ENCODE assay signal across 8 cellular contexts in the genomic region with DNA sequence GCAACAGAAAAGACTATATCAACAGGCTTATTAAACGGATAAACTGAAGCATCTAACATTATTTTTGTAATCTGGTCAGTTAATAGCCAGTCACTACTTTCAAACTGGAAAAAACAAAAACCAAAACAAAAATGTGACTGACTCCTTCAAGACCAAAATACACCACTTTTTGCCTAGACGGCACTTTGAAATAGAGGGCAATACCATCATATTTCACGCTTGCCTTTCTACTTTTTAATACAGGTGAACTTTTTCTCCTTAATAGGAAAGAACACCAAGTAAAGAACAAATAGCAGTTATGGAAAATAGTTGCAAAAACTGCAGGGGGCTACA. TPM values are rescaled to one million over a fixed set of nuclear protein-coding genes. Genes with fewer than 3 reads are reported as not detected.
DNase-seq lines count a peak whose midpoint lies in the region; ATAC-seq, FAIRE-seq and TF ChIP-seq lines count a peak whose summit lies in the region.

No MANE protein-coding gene starts in this region.

- peak overlapping the region; percentile 80 for H3K27ac ChIP-seq in HepG2 (ENCODE audit: extremely low read length, insufficient read depth, low read length)
- H3K27ac ChIP-seq in tibial artery, result peak overlapping the region; percentile 69 to 80

- H3K4me1 ChIP-seq in HepG2 (ENCODE audit: insufficient read depth, low read length), result peaks cover 27% of the 10 kb centered on the region
- peaks cover 0 to 12% (median 12%) of the 10 kb centered on the region in 4 donors for H3K4me1 ChIP-seq in tibial artery

- peak overlapping the region; percentile 96 for H3K27ac Mint-ChIP-seq in activated naive CD8-positive, alpha-beta T cell treated with anti-CD3 and anti-CD28 coated beads, Interleukin-2, amount 10 ng/mL, durations not matched to agents 7 days and 5 days

- peaks cover 39% of the 10 kb centered on the region for H3K4me1 Mint-ChIP-seq in activated T-cell treated with anti-CD3 and anti-CD28 coated beads, Interleukin-2, amount 50 U/mL, for 4 hours (ENCODE audit: low read depth)
- peaks cover 30% of the 10 kb centered on the region for H3K4me1 Mint-ChIP-seq in activated naive CD8-positive, alpha-beta T cell treated with anti-CD3 and anti-CD28 coated beads, Interleukin-2, amount 10 ng/mL, durations not matched to agents 7 days and 5 days

- intact Hi-C loops in HepG2 (cut with micrococcal nuclease; ENCODE audit: unreplicated experiment) (loop anchor here (1.0 to 2.0 kb wide), 2 partner anchors 75 to 101 kb away; partner anchors contain the start of gene RAP1B), tibial artery (cut with DNase I; ENCODE audit: low total_unique reads) (loop anchor here (10.0 kb wide), 2 partner anchors 61 to 321 kb away; no protein-coding TSS in a partner anchor)

- FAIRE-seq in HepG2 (lab: Jason Lieb, UNC), result no peak

- no peaks in the 10 kb centered on the region; a peak in 2 of 5 replicates for H3K27me3 ChIP-seq in HepG2 (ENCODE audit: control insufficient read depth in 1 of 2, insufficient read depth in 2 of 2, low read length in 2 of 2)
- H3K27me3 ChIP-seq in tibial artery, result no peaks in the 10 kb centered on the region

- no peaks in the 10 kb centered on the region for H3K27me3 Mint-ChIP-seq in activated T-cell treated with anti-CD3 and anti-CD28 coated beads, Interleukin-2, amount 50 U/mL, for 4 hours (ENCODE audit: low read depth)
- H3K27me3 Mint-ChIP-seq in activated naive CD8-positive, alpha-beta T cell treated with anti-CD3 and anti-CD28 coated beads, Interleukin-2, amount 10 ng/mL, durations not matched to agents 7 days and 5 days, result no peaks in the 10 kb centered on the region

- no peak for TF ChIP-seq RAD21 in HepG2 (CRISPR knock-in tag; IDR thresholded peaks at IDR 0.05)

- H2AFZ ChIP-seq in HepG2 (ENCODE audit: low read length), result peak overlapping the region; percentile 11

- no peaks in the 10 kb centered on the region for H3K9me3 Mint-ChIP-seq in activated T-cell treated with anti-CD3 and anti-CD28 coated beads, Interleukin-2, amount 50 U/mL, for 4 hours
- H3K9me3 Mint-ChIP-seq in activated naive CD8-positive, alpha-beta T cell treated with anti-CD3 and anti-CD28 coated beads, Interleukin-2, amount 10 ng/mL, durations not matched to agents 7 days and 5 days, result no peaks in the 10 kb centered on the region

- TSS peak; percentile 95 for BruUV-seq in HepG2 (replicated peaks; lab: Mats Ljungman, UMichigan)

- TF ChIP-seq EP300 in HepG2 (IDR thresholded peaks at IDR 0.05; ENCODE audit: low read depth in 2 of 2, low read length in 2 of 2) (no peak), HepG2 (CRISPR knock-in tag; IDR thresholded peaks at IDR 0.05; ENCODE audit: borderline replicate concordance) (no peak)

- DNase-seq in activated T-cell treated with anti-CD3 and anti-CD28 coated beads, Interleukin-2, amount 50 U/mL, for 4 hours, result no peak
- DNase-seq in activated T-cell treated with anti-CD3 and anti-CD28 coated beads, Interleukin-2, amount 50 U/mL, for 48 hours, result no peak
- DNase-seq in activated naive CD8-positive, alpha-beta T cell treated with anti-CD3 and anti-CD28 coated beads, Interleukin-2, amount 10 ng/mL, durations not matched to agents 7 days and 5 days, result no peak
- no peak for DNase-seq in HepG2 (ENCODE audit: low spot score)
- no peak for DNase-seq in tibial artery
- no peak for DNase-seq in NCI-H1417 (lab: John Stamatoyannopoulos, UW)
- DNase-seq in NCI-H2227 treated with DMSO at 0.1 percent for 48 hours (lab: John Stamatoyannopoulos, UW), result no peak

- TF ChIP-seq POLR2A in HepG2 (IDR thresholded peaks at IDR 0.05; ENCODE audit: insufficient read depth in 1 of 2, low read depth in 2 of 2, low read length in 2 of 2), result no peak

- CTCF ChIA-PET in HepG2 (lab: Yijun Ruan, JAX; ENCODE audit: low intra/inter-chr PET ratio, low total read pairs), result no interaction called here

- H3K9ac ChIP-seq in HepG2 (ENCODE audit: insufficient read depth, low read depth, low read length), result peak overlapping the region; percentile 88

- peaks cover 8% of the 10 kb centered on the region for H3K36me3 Mint-ChIP-seq in activated T-cell treated with anti-CD3 and anti-CD28 coated beads, Interleukin-2, amount 50 U/mL, for 4 hours (ENCODE audit: insufficient read depth)
- peaks cover 15% of the 10 kb centered on the region for H3K36me3 Mint-ChIP-seq in activated naive CD8-positive, alpha-beta T cell treated with anti-CD3 and anti-CD28 coated beads, Interleukin-2, amount 10 ng/mL, durations not matched to agents 7 days and 5 days

- H3K4me3 Mint-ChIP-seq in activated T-cell treated with anti-CD3 and anti-CD28 coated beads, Interleukin-2, amount 50 U/mL, for 4 hours, result peak overlapping the region; percentile 94
- peak overlapping the region; percentile 94 for H3K4me3 Mint-ChIP-seq in activated naive CD8-positive, alpha-beta T cell treated with anti-CD3 and anti-CD28 coated beads, Interleukin-2, amount 10 ng/mL, durations not matched to agents 7 days and 5 days

- 34% methylated on average over 3 of the region's 3 CpGs for WGBS in HepG2 (ENCODE audit: low lambda C conversion rate)

- no peak for ATAC-seq in activated T-cell treated with anti-CD3 and anti-CD28 coated beads, Interleukin-2, amount 50 U/mL, for 4 hours
- peak; percentile 1 for ATAC-seq in activated naive CD8-positive, alpha-beta T cell treated with anti-CD3 and anti-CD28 coated beads, Interleukin-2, amount 10 ng/mL, durations not matched to agents 7 days and 5 days (ENCODE audit: low read depth)
- ATAC-seq in HepG2 (no peak), HG02973 (IDR thresholded peaks at IDR 0.05; ENCODE audit: unreplicated experiment) (no peak)

- peak overlapping the region; percentile 69 for H3K4me2 ChIP-seq in HepG2 (ENCODE audit: low read depth, low read length)

- peaks cover 32% of the 10 kb centered on the region for H3K79me2 ChIP-seq in HepG2 (ENCODE audit: insufficient read depth, low read length)

- peak overlapping the region; percentile 54 to 93 (median 92) for H3K4me3 ChIP-seq in HepG2 (replicated peaks in 1 of 3; ENCODE audit: insufficient read depth in 1 of 3, low read depth in 2 of 3, low read length in 3 of 3)
- peak overlapping the region; percentile 67 to 78 for H3K4me3 ChIP-seq in tibial artery

- H3K36me3 ChIP-seq in HepG2 (replicated peaks in 1 of 2; ENCODE audit: control insufficient read depth in 1 of 2, insufficient read depth in 2 of 2, low read length in 2 of 2) (peaks cover 4 to 10% of the 10 kb centered on the region in 2 experiments; a peak in 3 of 5 replicates), tibial artery (peaks cover 5 to 11% (median 8%) of the 10 kb centered on the region in 3 donors)

- H4K20me1 ChIP-seq in HepG2 (ENCODE audit: insufficient read depth, low read length), result no peaks in the 10 kb centered on the region

- H3K9me3 ChIP-seq in HepG2 (ENCODE audit: low read length), result no peaks in the 10 kb centered on the region
- H3K9me3 ChIP-seq in tibial artery, result no peaks in the 10 kb centered on the region

- no peak for TF ChIP-seq CTCF in HepG2 (CRISPR knock-in tag; IDR thresholded peaks at IDR 0.05)
- no peak for TF ChIP-seq CTCF in tibial artery (IDR thresholded peaks at IDR 0.05)

- POLR2A ChIA-PET in activated naive CD8-positive, alpha-beta T cell treated with anti-CD3 and anti-CD28 coated beads, Interleukin-2, amount 10 ng/mL, durations not matched to agents 7 days and 5 days (lab: Charles Lee), result interaction anchor here (0.6 to 2.0 kb wide), 8 partner anchors 11 to 121 kb away, joined by 3 to 9 read pairs (median 3); partner anchors contain the start of gene RAP1B
- POLR2A ChIA-PET in HepG2 (lab: Yijun Ruan, JAX), result interaction anchor here (0.6 to 0.8 kb wide), 2 partner anchors 10 to 119 kb away, joined by 3 to 4 read pairs; no protein-coding TSS in a partner anchor

- in situ Hi-C loops in HepG2 (cut with HindIII; ENCODE audit: extremely low pct_ligation_motif_present, low pct_unique_long_range_greater_than_20kb), result loop anchor here (10.0 kb wide), 1 partner anchor 341 kb away; no protein-coding TSS in a partner anchor

RNA-seq across cellular contexts. Expression of gene NUP107, which starts 0.6 kb away (rescaled TPM):
- total RNA-seq in activated T-cell treated with anti-CD3 and anti-CD28 coated beads, Interleukin-2, amount 50 U/mL, for 4 hours, result 100 to 1,000 TPM in 2 of 3 donors, 10 to 100 TPM in 1; 97.2 to 127 (median 121) TPM
- total RNA-seq in activated naive CD8-positive, alpha-beta T cell treated with anti-CD3 and anti-CD28 coated beads, Interleukin-2, amount 10 ng/mL, durations not matched to agents 7 days and 5 days, result 100 to 1,000 TPM in 1 of 2 experiments, 10 to 100 TPM in 1; 91.2 to 106 TPM
- 100 and 125 TPM in 2 replicates for total RNA-seq in HepG2 (2016; rRNA removed; fragmentation: Illumina TruSeq; extraction: Trizol)
- total RNA-seq in HepG2 (2016; cell fraction: cytosol; rRNA removed; fragmentation: Illumina TruSeq; extraction: Trizol; ENCODE audit: low read depth), result 25.1 and 25.6 TPM in 2 replicates
- 97.0 and 127 TPM in 2 replicates for total RNA-seq in HepG2 (2016; cell fraction: insoluble cytoplasmic fraction; rRNA removed; fragmentation: Illumina TruSeq; extraction: Trizol)
- 19.8 and 25.3 TPM in 2 replicates for total RNA-seq in HepG2 (2016; cell fraction: membrane; rRNA removed; fragmentation: Illumina TruSeq; extraction: Trizol)
- 109 and 116 TPM in 2 replicates for total RNA-seq in HepG2 (2016; cell fraction: nucleus; rRNA removed; fragmentation: Illumina TruSeq; extraction: Trizol)
- polyA plus RNA-seq in HepG2 (2011; rRNA removed), result 42.2 and 54.7 TPM in 2 replicates
- 13.5 and 14.0 TPM in 2 replicates for polyA plus RNA-seq in HepG2 (2011; cell fraction: cytosol; rRNA removed)
- polyA plus RNA-seq in HepG2 (2011; cell fraction: nucleus; rRNA removed), result 87.7 and 98.0 TPM in 2 replicates
- 37.1 and 46.0 TPM in 2 replicates for polyA plus RNA-seq in HepG2 (2012)
- polyA plus RNA-seq in HepG2 (2016; cell fraction: cytosol; fragmentation: Illumina TruSeq; extraction: Trizol; ENCODE audit: low read depth), result 2.6 and 2.8 TPM in 2 replicates
- 66.1 and 68.1 TPM in 2 replicates for polyA plus RNA-seq in HepG2 (2016; cell fraction: insoluble cytoplasmic fraction; fragmentation: Illumina TruSeq; extraction: Trizol; ENCODE audit: low read depth)
- 3.8 and 5.3 TPM in 2 replicates for polyA plus RNA-seq in HepG2 (2016; cell fraction: membrane; fragmentation: Illumina TruSeq; extraction: Trizol; ENCODE audit: low read depth)
- polyA plus RNA-seq in HepG2 (2016; cell fraction: nucleus; fragmentation: Illumina TruSeq; extraction: Trizol; ENCODE audit: insufficient read depth, low read depth), result 137 and 147 TPM in 2 replicates
- polyA minus RNA-seq in HepG2 (2011; rRNA and poly(A)+ RNA removed; ENCODE audit: low replicate concordance), result 17.0 and 57.8 TPM in 2 replicates
- polyA minus RNA-seq in HepG2 (2011; cell fraction: cytosol; rRNA and poly(A)+ RNA removed), result 22.0 and 22.8 TPM in 2 replicates
- polyA minus RNA-seq in HepG2 (2011; cell fraction: nucleus; rRNA and poly(A)+ RNA removed), result 112 and 123 TPM in 2 replicates

RNA-seq across cellular contexts. Expression of gene SLC35E3, which starts 59.7 kb away (rescaled TPM):
- total RNA-seq in activated T-cell treated with anti-CD3 and anti-CD28 coated beads, Interleukin-2, amount 50 U/mL, for 4 hours, result 1 to 10 TPM; 3.5 to 5.2 (median 4.5) TPM
- 1 to 10 TPM; 8.3 to 9.1 TPM for total RNA-seq in activated naive CD8-positive, alpha-beta T cell treated with anti-CD3 and anti-CD28 coated beads, Interleukin-2, amount 10 ng/mL, durations not matched to agents 7 days and 5 days
- total RNA-seq in HepG2 (2016; rRNA removed; fragmentation: Illumina TruSeq; extraction: Trizol), result 12.2 and 22.1 TPM in 2 replicates
- total RNA-seq in HepG2 (2016; cell fraction: cytosol; rRNA removed; fragmentation: Illumina TruSeq; extraction: Trizol; ENCODE audit: low read depth), result 2.1 and 4.5 TPM in 2 replicates
- 14.0 and 22.7 TPM in 2 replicates for total RNA-seq in HepG2 (2016; cell fraction: insoluble cytoplasmic fraction; rRNA removed; fragmentation: Illumina TruSeq; extraction: Trizol)
- 9.0 and 9.8 TPM in 2 replicates for total RNA-seq in HepG2 (2016; cell fraction: membrane; rRNA removed; fragmentation: Illumina TruSeq; extraction: Trizol)
- 15.3 and 17.2 TPM in 2 replicates for total RNA-seq in HepG2 (2016; cell fraction: nucleus; rRNA removed; fragmentation: Illumina TruSeq; extraction: Trizol)
- 10.2 and 13.0 TPM in 2 replicates for polyA plus RNA-seq in HepG2 (2011; rRNA removed)
- polyA plus RNA-seq in HepG2 (2011; cell fraction: cytosol; rRNA removed), result 4.5 and 6.1 TPM in 2 replicates
- polyA plus RNA-seq in HepG2 (2011; cell fraction: nucleus; rRNA removed), result 9.5 and 9.7 TPM in 2 replicates
- 10.4 and 19.7 TPM in 2 replicates for polyA plus RNA-seq in HepG2 (2012)
- polyA plus RNA-seq in HepG2 (2016; cell fraction: cytosol; fragmentation: Illumina TruSeq; extraction: Trizol; ENCODE audit: low read depth), result 3.2 and 4.1 TPM in 2 replicates
- 10.3 and 11.1 TPM in 2 replicates for polyA plus RNA-seq in HepG2 (2016; cell fraction: insoluble cytoplasmic fraction; fragmentation: Illumina TruSeq; extraction: Trizol; ENCODE audit: low read depth)
- 5.8 and 5.9 TPM in 2 replicates for polyA plus RNA-seq in HepG2 (2016; cell fraction: membrane; fragmentation: Illumina TruSeq; extraction: Trizol; ENCODE audit: low read depth)
- 25.5 and 30.0 TPM in 2 replicates for polyA plus RNA-seq in HepG2 (2016; cell fraction: nucleus; fragmentation: Illumina TruSeq; extraction: Trizol; ENCODE audit: insufficient read depth, low read depth)
- 6.7 and 11.0 TPM in 2 replicates for polyA minus RNA-seq in HepG2 (2011; rRNA and poly(A)+ RNA removed; ENCODE audit: low replicate concordance)
- polyA minus RNA-seq in HepG2 (2011; cell fraction: cytosol; rRNA and poly(A)+ RNA removed), result 5.7 and 6.3 TPM in 2 replicates
- polyA minus RNA-seq in HepG2 (2011; cell fraction: nucleus; rRNA and poly(A)+ RNA removed), result 7.2 and 11.7 TPM in 2 replicates
